Comparison of ENCODE assay signal across 9 cellular contexts in the genomic region with DNA sequence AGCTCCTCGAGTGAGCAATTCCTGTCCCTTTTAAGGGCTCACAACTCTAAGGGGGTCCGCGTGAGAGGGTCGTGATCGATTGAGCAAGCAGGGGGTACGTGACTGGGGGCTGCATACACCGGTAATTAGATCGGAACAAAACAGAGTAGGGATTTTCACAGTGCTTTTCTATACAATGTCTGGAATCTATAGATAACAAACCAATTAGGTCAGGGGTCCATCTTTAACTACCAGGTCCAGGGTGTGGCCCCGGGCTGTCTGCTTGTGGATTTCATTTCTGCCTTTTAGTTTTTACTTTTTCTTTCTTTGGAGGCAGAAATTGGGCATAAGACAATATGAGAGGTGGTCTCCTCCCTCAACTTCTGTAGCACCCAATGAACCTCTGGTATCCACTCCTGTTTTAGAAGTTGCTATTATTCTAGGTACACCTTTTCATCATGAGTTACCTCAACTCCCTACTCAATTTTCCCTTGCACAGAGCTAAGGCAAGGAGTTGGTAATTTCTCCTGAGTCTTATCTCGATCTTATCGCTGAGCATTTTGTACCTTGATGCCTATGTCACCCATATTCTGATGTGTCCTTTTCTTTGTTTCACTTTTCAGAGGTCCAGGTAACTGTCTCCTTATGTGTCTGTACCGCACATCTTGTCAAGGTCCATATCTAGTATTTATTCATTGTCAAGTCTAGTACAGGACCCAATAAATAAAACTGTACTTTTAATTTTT. TPM values are rescaled to one million over a fixed set of nuclear protein-coding genes. Genes with fewer than 3 reads are reported as not detected.
DNase-seq lines count a peak whose midpoint lies in the region; ATAC-seq and TF ChIP-seq lines count a peak whose summit lies in the region.
"Not testable (repeated sequence)": the region's sequence is repeated elsewhere in the genome, so short reads cannot be mapped to it uniquely, and the experiment has no call there.
"Had no signal": no experiment of that assay in that cellular context is flagged by ENCODE, and none has a peak within 500 bp of the region (broad histone marks: within the 10 kb centered on the region; RNA-seq: fewer than 3 reads in every experiment).

No MANE protein-coding gene starts in this region.

- H3K27me3 ChIP-seq in Peyer's patch; heart left ventricle; muscle layer of duodenum (ENCODE audit: low read depth, low read length): not testable (repeated sequence)

- H3K9me3 Mint-ChIP-seq in activated T-helper 2 cell treated with anti-CD3 and anti-CD28 coated beads, Interferon-gamma antibody, Interleukin-2, Interleukin-4, amounts not matched to agents 10 μg/mL and 5 μg/mL and 100 μg/mL, durations not matched to agents 14 hours and 24 hours and 36 hours; stimulated activated effector memory CD8-positive, alpha-beta T cell treated with anti-CD3 and anti-CD28 coated beads, Interleukin-12 subunit alpha, Interleukin-12 subunit beta, amount 100 ng/mL, for 72 hours: not testable (repeated sequence)

- H3K4me3 Mint-ChIP-seq in activated T-helper 2 cell treated with anti-CD3 and anti-CD28 coated beads, Interferon-gamma antibody, Interleukin-2, Interleukin-4, amounts not matched to agents 10 μg/mL and 5 μg/mL and 100 μg/mL, durations not matched to agents 14 hours and 24 hours and 36 hours (ENCODE audit: low read depth), result peak overlapping the region; percentile 91
- peak overlapping the region; percentile 93 for H3K4me3 Mint-ChIP-seq in stimulated activated effector memory CD8-positive, alpha-beta T cell treated with anti-CD3 and anti-CD28 coated beads, Interleukin-12 subunit alpha, Interleukin-12 subunit beta, amount 100 ng/mL, for 72 hours

- DNase-seq in GM12864 (ENCODE audit: low read depth); Peyer's patch; activated T-helper 2 cell treated with anti-CD3 and anti-CD28 coated beads, Interferon-gamma antibody, Interleukin-2, Interleukin-4, amounts not matched to agents 10 μg/mL and 5 μg/mL and 100 μg/mL, durations not matched to agents 14 hours and 24 hours and 36 hours (ENCODE audit: low spot score); heart left ventricle; stimulated activated effector memory CD8-positive, alpha-beta T cell treated with anti-CD3 and anti-CD28 coated beads, Interleukin-12 subunit alpha, Interleukin-12 subunit beta, amount 100 ng/mL, for 72 hours (ENCODE audit: low spot score in 2 of 2): not testable (repeated sequence)

- H3K4me1 ChIP-seq in Peyer's patch, result peaks cover 0 to 22% (median 10%) of the 10 kb centered on the region in 4 donors
- peaks cover 0 to 52% (median 12%) of the 10 kb centered on the region in 12 donors for H3K4me1 ChIP-seq in heart left ventricle
- H3K4me1 ChIP-seq in muscle layer of duodenum (ENCODE audit: control insufficient read depth in 1 of 2, insufficient read depth in 2 of 2, low read length in 2 of 2), result peaks cover 0 to 12% of the 10 kb centered on the region in 2 donors

- not testable (repeated sequence) for TF ChIP-seq POLR2A in Peyer's patch (IDR thresholded peaks at IDR 0.05); heart left ventricle (IDR thresholded peaks at IDR 0.05)

- H3K4me1 Mint-ChIP-seq in activated T-helper 2 cell treated with anti-CD3 and anti-CD28 coated beads, Interferon-gamma antibody, Interleukin-2, Interleukin-4, amounts not matched to agents 10 μg/mL and 5 μg/mL and 100 μg/mL, durations not matched to agents 14 hours and 24 hours and 36 hours (ENCODE audit: low read depth), result peaks cover 45% of the 10 kb centered on the region
- H3K4me1 Mint-ChIP-seq in stimulated activated effector memory CD8-positive, alpha-beta T cell treated with anti-CD3 and anti-CD28 coated beads, Interleukin-12 subunit alpha, Interleukin-12 subunit beta, amount 100 ng/mL, for 72 hours, result peaks cover 67% of the 10 kb centered on the region

- H3K27ac Mint-ChIP-seq in activated T-helper 2 cell treated with anti-CD3 and anti-CD28 coated beads, Interferon-gamma antibody, Interleukin-2, Interleukin-4, amounts not matched to agents 10 μg/mL and 5 μg/mL and 100 μg/mL, durations not matched to agents 14 hours and 24 hours and 36 hours, result peak overlapping the region; percentile 89
- H3K27ac Mint-ChIP-seq in stimulated activated effector memory CD8-positive, alpha-beta T cell treated with anti-CD3 and anti-CD28 coated beads, Interleukin-12 subunit alpha, Interleukin-12 subunit beta, amount 100 ng/mL, for 72 hours, result peak overlapping the region; percentile 95

- intact Hi-C loops in activated T-helper 2 cell treated with anti-CD3 and anti-CD28 coated beads, Interferon-gamma antibody, Interleukin-2, Interleukin-4, amounts not matched to agents 10 μg/mL and 5 μg/mL and 100 μg/mL, durations not matched to agents 14 hours and 24 hours and 36 hours (cut with micrococcal nuclease), result loop anchor here (2.0 kb wide), 1 partner anchor 629 kb away; the partner anchor contains the start of gene CAVIN3
- intact Hi-C loops in heart left ventricle (cut with DNase I), result loop anchor here in 1 of 10 donors (10.0 kb wide), 1 partner anchor 67 kb away; the partner anchor contains the start of gene TRIM34

- H3K36me3 Mint-ChIP-seq in activated T-helper 2 cell treated with anti-CD3 and anti-CD28 coated beads, Interferon-gamma antibody, Interleukin-2, Interleukin-4, amounts not matched to agents 10 μg/mL and 5 μg/mL and 100 μg/mL, durations not matched to agents 14 hours and 24 hours and 36 hours (ENCODE audit: low read depth), result peaks cover 34% of the 10 kb centered on the region
- H3K36me3 Mint-ChIP-seq in stimulated activated effector memory CD8-positive, alpha-beta T cell treated with anti-CD3 and anti-CD28 coated beads, Interleukin-12 subunit alpha, Interleukin-12 subunit beta, amount 100 ng/mL, for 72 hours, result peaks cover 40% of the 10 kb centered on the region

- not testable (repeated sequence) for ATAC-seq in heart left ventricle; stimulated activated effector memory CD8-positive, alpha-beta T cell treated with anti-CD3 and anti-CD28 coated beads, Interleukin-12 subunit alpha, Interleukin-12 subunit beta, amount 100 ng/mL, for 72 hours

- H3K27ac ChIP-seq in Peyer's patch (peak overlapping the region; percentile 79 to 89 (median 87)), cingulate gyrus (ENCODE audit: low read depth, low read length) (peak overlapping the region; percentile 39), heart left ventricle (peak overlapping the region; percentile 77 to 99 (median 88)), muscle layer of duodenum (ENCODE audit: low read length) (peak overlapping the region; percentile 98)

- H3K9me3 ChIP-seq in Peyer's patch; heart left ventricle; muscle layer of duodenum (ENCODE audit: control insufficient read depth in 1 of 2, low read length in 2 of 2): not testable (repeated sequence)

- H3K4me3 ChIP-seq in GM12864 (ENCODE audit: low read depth, low read length) (peak overlapping the region; percentile 62), Peyer's patch (peak overlapping the region; percentile 48 to 59 (median 54)), heart left ventricle (peak overlapping the region; percentile 11 to 77 (median 58)), muscle layer of duodenum (ENCODE audit: low read depth in 1 of 2, low read length in 2 of 2) (peak overlapping the region; percentile 68 to 91)

- H3K27me3 Mint-ChIP-seq in activated T-helper 2 cell treated with anti-CD3 and anti-CD28 coated beads, Interferon-gamma antibody, Interleukin-2, Interleukin-4, amounts not matched to agents 10 μg/mL and 5 μg/mL and 100 μg/mL, durations not matched to agents 14 hours and 24 hours and 36 hours (ENCODE audit: low read depth), result not testable (repeated sequence)

- not testable (repeated sequence) for TF ChIP-seq CTCF in GM12864 (IDR thresholded peaks at IDR 0.05; ENCODE audit: low read depth, low read length, missing control alignments); Peyer's patch (IDR thresholded peaks at IDR 0.05); heart left ventricle (IDR thresholded peaks at IDR 0.05)

- 52 to 66% (median 58%) methylated on average over 12 of the region's 12 CpGs for WGBS in heart left ventricle, 4 donors

- not testable (repeated sequence) for H3K36me3 ChIP-seq in Peyer's patch; muscle layer of duodenum (ENCODE audit: control insufficient read depth in 1 of 2, insufficient read depth in 2 of 2, low read length in 2 of 2)
- peaks cover 0 to 31% (median 6%) of the 10 kb centered on the region in 9 donors for H3K36me3 ChIP-seq in heart left ventricle

RNA-seq across cellular contexts. Expression of gene TRIM22, which starts 1.8 kb away (rescaled TPM):
- total RNA-seq in Peyer's patch, result 100 to 1,000 TPM in 1 of 4 donors, 10 to 100 TPM in 3; 23.9 to 309 (median 34.3) TPM
- 83.9 and 96.0 TPM in 2 replicates for total RNA-seq in activated T-helper 2 cell treated with anti-CD3 and anti-CD28 coated beads, Interferon-gamma antibody, Interleukin-2, Interleukin-4, amounts not matched to agents 10 μg/mL and 5 μg/mL and 100 μg/mL, durations not matched to agents 14 hours and 24 hours and 36 hours
- 10 to 100 TPM in 8 of 9 donors, 1 to 10 TPM in 1; 9.4 to 83.0 (median 17.0) TPM for total RNA-seq in heart left ventricle
- 1 to 10 TPM; 9.2 to 10.0 TPM for polyA plus RNA-seq in heart left ventricle

RNA-seq across cellular contexts. Expression of gene TRIM5, which starts 6.5 kb away (rescaled TPM):
- total RNA-seq in Peyer's patch (10 to 100 TPM in 3 of 4 donors, 1 to 10 TPM in 1; 8.1 to 55.3 (median 21.3) TPM), heart left ventricle (10 to 100 TPM in 2 of 9 donors, 1 to 10 TPM in 7; 7.5 to 15.9 (median 8.9) TPM)
- 12.4 and 14.1 TPM in 2 replicates for total RNA-seq in activated T-helper 2 cell treated with anti-CD3 and anti-CD28 coated beads, Interferon-gamma antibody, Interleukin-2, Interleukin-4, amounts not matched to agents 10 μg/mL and 5 μg/mL and 100 μg/mL, durations not matched to agents 14 hours and 24 hours and 36 hours
- 1 to 10 TPM; 4.7 to 8.2 TPM for polyA plus RNA-seq in heart left ventricle

RNA-seq across cellular contexts. Expression of gene OR56B1, which starts 44.8 kb away (rescaled TPM):
- total RNA-seq in Peyer's patch, result not detected
- not detected in 2 replicates for total RNA-seq in activated T-helper 2 cell treated with anti-CD3 and anti-CD28 coated beads, Interferon-gamma antibody, Interleukin-2, Interleukin-4, amounts not matched to agents 10 μg/mL and 5 μg/mL and 100 μg/mL, durations not matched to agents 14 hours and 24 hours and 36 hours
- total RNA-seq in heart left ventricle, result under 1 TPM in 1 of 9 donors, not detected in 8; 0.13 TPM
- polyA plus RNA-seq in heart left ventricle, result not detected
- total RNA-seq: dermis microvascular lymphatic vessel endothelial cell, HT1080 had no signal

Comparison
In these comparisons a context has a peak if more than half of its experiments do, and no peak if none do; other contexts are left out.
1. H3K27ac ChIP-seq: peak in every context shown above with its lines; median percentile 98 in muscle layer of duodenum; 88 in heart left ventricle; 87 in Peyer's patch; 39 in cingulate gyrus.